ENCODE assay signal across 27 cellular contexts in the genomic region with DNA sequence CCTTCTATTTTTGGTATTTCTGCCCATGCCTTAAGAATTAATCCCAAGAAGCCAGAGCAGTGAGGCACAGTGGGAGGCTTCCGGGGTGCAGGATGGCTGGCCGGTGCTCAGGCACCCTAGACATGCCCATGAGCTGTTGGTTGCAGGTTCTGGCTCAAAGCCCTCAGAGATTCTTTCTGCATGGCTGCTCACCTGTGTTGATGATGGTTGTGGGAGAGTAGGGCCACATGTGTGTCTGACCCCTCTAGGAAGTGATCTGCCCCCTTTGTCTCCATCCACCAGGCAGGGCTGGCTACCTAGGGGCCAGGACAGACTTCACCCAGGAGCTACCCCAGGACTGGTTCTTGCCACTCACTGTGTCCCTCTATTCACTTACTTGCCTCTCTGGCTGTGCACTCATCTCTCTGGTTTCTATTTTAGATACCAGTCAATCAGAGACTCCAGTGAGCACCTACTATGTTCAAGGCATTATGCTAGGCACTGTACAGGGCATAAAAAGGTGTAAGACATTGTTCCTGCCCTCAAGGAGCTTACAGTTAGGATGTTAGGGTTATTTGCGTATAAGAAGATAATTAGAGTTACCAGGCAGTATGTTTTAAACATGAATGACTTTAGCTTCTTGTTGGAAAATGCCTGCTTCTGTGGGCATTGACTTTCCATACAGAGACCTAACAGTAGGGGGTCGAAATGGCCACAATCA. TPM values are rescaled to one million over a fixed set of nuclear protein-coding genes. Genes with fewer than 3 reads are reported as not detected.
A peak's percentile ranks its signal among the peaks of the same experiment; 100 is the strongest.
DNase-seq lines count a peak whose midpoint lies in the region; ATAC-seq, FAIRE-seq and TF ChIP-seq lines count a peak whose summit lies in the region.
"Had no signal": no experiment of that assay in that cellular context is flagged by ENCODE, and none has a peak within 500 bp of the region (broad histone marks: within the 10 kb centered on the region; RNA-seq: fewer than 3 reads in every experiment).

No MANE protein-coding gene starts in this region.

- intact Hi-C loops in Right ventricle myocardium superior (cut with DNase I): no loop called here

- ATAC-seq in Right ventricle myocardium superior (ENCODE audit: poor library complexity) (no peak), GM18907 (IDR thresholded peaks at IDR 0.05; ENCODE audit: unreplicated experiment) (no peak), HG02642 (IDR thresholded peaks at IDR 0.05; ENCODE audit: poor library complexity, unreplicated experiment) (no peak)
- ATAC-seq: activated CD4-positive, CD25-positive, alpha-beta regulatory T cell treated with anti-CD3 and anti-CD28 coated beads, Interleukin-2, amount 50 U/mL, for 24 hours; CD8-positive, alpha-beta T cell; left lung; naive thymus-derived CD4-positive, alpha-beta T cell had no signal

- peak; percentile 77 for FAIRE-seq in RCC 7860 (lab: Jason Lieb, UNC)
- FAIRE-seq: astrocyte, H1, TTC549 had no signal

- DNase-seq in ACHN: peak; percentile 71
- DNase-seq in RCC 7860 (ENCODE audit: low spot score): peak; percentile 71
- DNase-seq in kidney glomerular epithelial cell (lab: John Stamatoyannopoulos, UW): peak; percentile 45
- no peak for DNase-seq in NCI-H345 treated with DMSO at 0.1 percent for 48 hours (lab: John Stamatoyannopoulos, UW; ENCODE audit: unreplicated experiment)
- no peak for DNase-seq in Right ventricle myocardium superior
- DNase-seq: 8988T; activated CD4-positive, alpha-beta T cell treated with anti-CD3 and anti-CD28 coated beads, Interleukin-2, amount 50 U/mL, for 48 hours; caudate nucleus; CD8-positive, alpha-beta T cell; cortex of kidney; esophagus squamous epithelium; foreskin melanocyte; left lung; naive thymus-derived CD4-positive, alpha-beta T cell; NCI-H1092 treated with DMSO at 0.1 percent for 48 hours; NCI-H187 treated with DMSO at 0.1 percent for 48 hours; NCI-H526; Peyer's patch; stomach; tibial artery had no signal

- peak; percentile 22 for TF ChIP-seq POLR2A in GM19193 (IDR thresholded peaks at IDR 0.05; ENCODE audit: extremely low read depth, insufficient read depth, insufficient read length)

- in situ Hi-C loops in ACHN (cut with HindIII; ENCODE audit: low pct_ligation_motif_present, low pct_unique_long_range_greater_than_20kb, low sequenced_read_pairs): no loop called here

RNA-seq across cellular contexts. Expression of gene CD83, which starts 16.8 kb away (rescaled TPM):
- 1.6 TPM for total RNA-seq in Right ventricle myocardium superior

Comparison
In these comparisons a context has a peak if more than half of its experiments do, and no peak if none do; other contexts are left out.
1. DNase-seq: peak in ACHN (single experiment), RCC 7860 (single experiment) and kidney glomerular epithelial cell (single experiment); none in NCI-H345 treated with DMSO at 0.1 percent for 48 hours (single experiment) and Right ventricle myocardium superior (single experiment).